In the genomic region with DNA sequence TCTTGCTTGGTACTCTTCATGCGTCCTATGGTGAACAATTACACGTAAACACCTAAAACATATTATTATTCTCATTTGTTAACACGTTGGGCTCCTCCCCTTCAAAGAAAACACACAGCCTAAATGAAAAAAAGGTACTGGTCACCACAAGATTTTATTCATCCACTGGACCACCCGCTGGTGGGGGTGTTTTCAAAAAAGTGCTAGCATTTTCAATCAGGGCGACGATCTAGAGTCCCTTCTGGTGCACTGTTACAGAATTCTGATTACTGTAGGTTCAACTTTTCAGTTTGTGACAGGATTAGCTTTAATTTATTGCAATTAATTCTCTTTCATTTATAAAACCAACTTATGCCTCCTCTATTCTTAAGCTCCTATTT, we compare ENCODE assay signal across 8 cellular contexts. TPM values are rescaled to one million over a fixed set of nuclear protein-coding genes. Genes with fewer than 3 reads are reported as not detected.
DNase-seq lines count a peak whose midpoint lies in the region; ATAC-seq, FAIRE-seq and TF ChIP-seq lines count a peak whose summit lies in the region.

No MANE protein-coding gene starts in this region.

- H3K4me3 ChIP-seq in ACC112 (ENCODE audit: low read depth, low read length) = peak overlapping the region; percentile 94
- H3K4me3 ChIP-seq in keratinocyte (ENCODE audit: control insufficient read depth in 2 of 3, extremely low read depth in 1 of 3, insufficient read depth in 2 of 3, low read depth in 1 of 3, low read length in 3 of 3) = peak overlapping the region; percentile 77 to 97 (median 82)
- peak overlapping the region; percentile 82 to 87 (median 83) for H3K4me3 ChIP-seq in stomach

- H3K79me2 ChIP-seq in ACC112 (ENCODE audit: control insufficient read depth, insufficient read depth, low read length, unreplicated experiment) (peaks cover 32% of the 10 kb centered on the region), keratinocyte (ENCODE audit: control insufficient read depth, insufficient read depth, low read length) (peaks cover 22% of the 10 kb centered on the region)

- H3K27ac Mint-ChIP-seq in activated naive CD8-positive, alpha-beta T cell treated with anti-CD3 and anti-CD28 coated beads for 36 hours = peak overlapping the region; percentile 99

- peak overlapping the region; percentile 99 for H3K9ac ChIP-seq in keratinocyte (ENCODE audit: control insufficient read depth, extremely low read depth, insufficient read depth, low read length)

- intact Hi-C loops in stomach (cut with DNase I; ENCODE audit: low total_unique reads) = loop anchor here (10.0 kb wide), 1 partner anchor 142 kb away; no protein-coding TSS in a partner anchor

- H3K9me3 Mint-ChIP-seq in activated naive CD8-positive, alpha-beta T cell treated with anti-CD3 and anti-CD28 coated beads for 36 hours = no peaks in the 10 kb centered on the region

- TF ChIP-seq EP300 in stomach (IDR thresholded peaks at IDR 0.05) = no peak

- TF ChIP-seq CTCF in keratinocyte (optimal IDR thresholded peaks at IDR 0.05 in 1 of 3, IDR thresholded peaks at IDR 0.05 in 1 of 3, conservative IDR thresholded peaks at IDR 0.05 in 1 of 3; ENCODE audit: extremely low read depth in 1 of 3, insufficient read depth in 2 of 3, low read length in 3 of 3) (no peak), stomach (IDR thresholded peaks at IDR 0.05) (no peak)

- 0 to 1% (median 1%) methylated on average over 6 of the region's 6 CpGs for WGBS in stomach, 5 donors

- H3K36me3 Mint-ChIP-seq in activated naive CD8-positive, alpha-beta T cell treated with anti-CD3 and anti-CD28 coated beads for 36 hours = peaks cover 29% of the 10 kb centered on the region

- H3K27me3 Mint-ChIP-seq in activated naive CD8-positive, alpha-beta T cell treated with anti-CD3 and anti-CD28 coated beads for 36 hours = peaks cover 4% of the 10 kb centered on the region

- peak; percentile 18 for ATAC-seq in GM19035 (IDR thresholded peaks at IDR 0.05; ENCODE audit: unreplicated experiment)
- ATAC-seq in HG03571 (IDR thresholded peaks at IDR 0.05; ENCODE audit: unreplicated experiment) = peak; percentile 17

- peaks cover 29% of the 10 kb centered on the region for H3K4me1 Mint-ChIP-seq in activated naive CD8-positive, alpha-beta T cell treated with anti-CD3 and anti-CD28 coated beads for 36 hours

- no peaks in the 10 kb centered on the region for H3K9me1 ChIP-seq in keratinocyte (ENCODE audit: control insufficient read depth, extremely low read depth, insufficient read depth, low read length)

- H2AFZ ChIP-seq in ACC112 (ENCODE audit: low read length, unreplicated experiment) (peak overlapping the region; percentile 43), keratinocyte (ENCODE audit: control insufficient read depth, low read length) (peak overlapping the region; percentile 91)

- peak overlapping the region; percentile 92 for H3K4me3 Mint-ChIP-seq in activated naive CD8-positive, alpha-beta T cell treated with anti-CD3 and anti-CD28 coated beads for 36 hours

- no peaks in the 10 kb centered on the region for H3K27me3 ChIP-seq in ACC112 (ENCODE audit: insufficient read depth, low read length)
- H3K27me3 ChIP-seq in keratinocyte (ENCODE audit: control insufficient read depth, extremely low read depth, insufficient read depth, low read length) = no peaks in the 10 kb centered on the region
- H3K27me3 ChIP-seq in stomach = no peaks in the 10 kb centered on the region

- H4K20me1 ChIP-seq in keratinocyte (ENCODE audit: control insufficient read depth, extremely low read depth, insufficient read depth, low read length) = no peaks in the 10 kb centered on the region

- no peaks in the 10 kb centered on the region for H3K9me3 ChIP-seq in keratinocyte (ENCODE audit: control insufficient read depth, low read depth, low read length)
- no peaks in the 10 kb centered on the region for H3K9me3 ChIP-seq in stomach

- H3K36me3 ChIP-seq in ACC112 (ENCODE audit: insufficient read depth, low read length) = peaks cover 17% of the 10 kb centered on the region
- peaks cover 0 to 3% of the 10 kb centered on the region in 2 experiments for H3K36me3 ChIP-seq in keratinocyte (ENCODE audit: control insufficient read depth in 2 of 2, extremely low read depth in 1 of 2, insufficient read depth in 2 of 2, low read length in 2 of 2)
- H3K36me3 ChIP-seq in stomach = peaks cover 4 to 25% (median 20%) of the 10 kb centered on the region in 4 donors

- no peak for FAIRE-seq in keratinocyte (lab: Jason Lieb, UNC)

- no peak for TF ChIP-seq POLR2A in stomach (IDR thresholded peaks at IDR 0.05)

- peak overlapping the region; percentile 99 for H3K4me2 ChIP-seq in keratinocyte (ENCODE audit: control insufficient read depth, extremely low read depth, insufficient read depth, low read depth, low read length)

- H3K27ac ChIP-seq in ACC112 (ENCODE audit: low read depth, low read length) (peak overlapping the region; percentile 77), keratinocyte (ENCODE audit: control insufficient read depth, insufficient read depth, low read length) (peak overlapping the region; percentile 99), stomach (peak overlapping the region; percentile 80 to 96 (median 89))

- dilution Hi-C loops in keratinocyte (cut with MboI; ENCODE audit: extremely low pct_ligation_motif_present, low sequenced_read_pairs) = no loop called here

- H3K4me1 ChIP-seq in ACC112 (ENCODE audit: control insufficient read depth, insufficient read depth, low read length, unreplicated experiment) (peaks cover 13% of the 10 kb centered on the region), keratinocyte (ENCODE audit: control insufficient read depth, extremely low read depth, insufficient read depth, low read length) (peaks cover 22% of the 10 kb centered on the region), stomach (peaks cover 11 to 44% (median 27%) of the 10 kb centered on the region in 4 donors)

- no peak for DNase-seq in activated naive CD8-positive, alpha-beta T cell treated with anti-CD3 and anti-CD28 coated beads for 36 hours
- no peak for DNase-seq in keratinocyte (ENCODE audit: low read depth, low spot score)
- no peak for DNase-seq in stomach
- DNase-seq in cerebellar cortex (ENCODE audit: low spot score) = no peak
- DNase-seq in NCI-H510A (lab: John Stamatoyannopoulos, UW) = no peak

RNA-seq across cellular contexts. Expression of gene MAGOHB, which starts 0.5 kb away (rescaled TPM):
- 100 to 1,000 TPM; 121 to 125 TPM for total RNA-seq in activated naive CD8-positive, alpha-beta T cell treated with anti-CD3 and anti-CD28 coated beads for 36 hours
- polyA plus RNA-seq in keratinocyte (13.3 to 34.2 TPM (median 23.1 TPM) in 3 replicates), stomach (10 to 100 TPM; 24.0 to 26.7 (median 25.1) TPM)
- 15.9 TPM for polyA plus RNA-seq in keratinocyte (2011; ENCODE audit: low read depth)
- polyA plus RNA-seq in keratinocyte (2011; cell fraction: cytosol; rRNA removed) = 7.8 and 14.2 TPM in 2 replicates
- 5.7 and 12.0 TPM in 2 replicates for polyA plus RNA-seq in keratinocyte (2011; cell fraction: nucleus; rRNA removed)
- polyA plus RNA-seq in keratinocyte (2012; ENCODE audit: low replicate concordance) = 8.1 and 39.3 TPM in 2 replicates
- polyA minus RNA-seq in keratinocyte = 2.8 to 20.0 TPM (median 3.1 TPM) in 3 replicates
- polyA minus RNA-seq in keratinocyte (2011; cell fraction: cytosol; rRNA and poly(A)+ RNA removed) = 5.2 TPM
- polyA minus RNA-seq in keratinocyte (2011; cell fraction: nucleus; rRNA and poly(A)+ RNA removed) = 3.6 and 9.3 TPM in 2 replicates
- total RNA-seq in stomach = 10 to 100 TPM in 2 of 5 donors, 1 to 10 TPM in 2, under 1 TPM in 1; 0.58 to 33.2 (median 7.2) TPM
